In the genomic region with DNA sequence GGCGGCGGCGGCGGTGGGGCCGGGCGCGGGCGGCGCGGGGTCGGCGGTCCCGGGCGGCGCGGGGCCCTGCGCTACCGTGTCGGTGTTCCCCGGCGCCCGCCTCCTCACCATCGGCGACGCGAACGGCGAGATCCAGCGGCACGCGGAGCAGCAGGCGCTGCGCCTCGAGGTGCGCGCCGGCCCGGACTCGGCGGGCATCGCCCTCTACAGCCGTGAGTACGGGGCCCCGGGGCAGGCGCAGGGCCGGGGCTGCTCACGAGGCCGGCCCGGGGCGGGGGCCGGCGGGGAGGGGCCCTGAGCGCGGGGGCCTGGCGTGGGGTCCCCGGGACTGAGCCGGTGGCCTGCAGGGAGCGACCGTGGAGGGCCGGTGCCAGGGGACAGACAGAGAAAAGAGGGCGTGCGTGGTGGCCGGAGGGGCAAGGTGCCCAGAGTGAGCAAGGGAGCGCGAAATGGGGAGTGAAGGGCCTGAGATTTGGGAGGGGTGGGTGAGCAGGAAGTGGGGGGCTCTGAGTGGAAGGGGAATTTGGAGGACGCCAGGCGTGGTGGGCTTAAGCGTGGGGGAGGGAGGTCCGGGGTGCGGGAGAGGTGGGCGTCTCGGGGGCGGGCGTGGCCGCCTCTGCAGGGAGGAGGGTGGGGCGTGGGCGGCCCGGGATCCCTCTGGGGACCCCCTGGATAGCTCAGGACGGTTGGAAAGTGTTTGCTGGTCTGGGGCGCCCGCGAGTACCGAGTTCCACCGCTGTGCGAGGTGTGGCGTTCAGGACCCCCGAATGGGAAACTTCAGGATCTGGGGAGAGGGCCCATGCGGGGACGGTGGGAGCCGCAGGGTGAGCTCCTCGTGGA, we compare ENCODE assay signal across 8 cellular contexts. TPM values are rescaled to one million over a fixed set of nuclear protein-coding genes. Genes with fewer than 3 reads are reported as not detected.
DNase-seq lines count a peak whose midpoint lies in the region; ATAC-seq and TF ChIP-seq lines count a peak whose summit lies in the region.

No MANE protein-coding gene starts in this region.

- H3K14ac ChIP-seq in trophoblast cell (ENCODE audit: low read length): peak overlapping the region; percentile 96

- H3K36me3 ChIP-seq in trophoblast cell (ENCODE audit: control insufficient read depth in 1 of 2, insufficient read depth in 2 of 2, low read length in 2 of 2): peaks cover 0 to 5% of the 10 kb centered on the region in 2 experiments

- peak overlapping the region; percentile 95 for H4K12ac ChIP-seq in trophoblast cell (ENCODE audit: low read depth, low read length)

- TF ChIP-seq CTCF in NB4 (IDR thresholded peaks at IDR 0.05; ENCODE audit: low read depth, low read length) (no peak), glutamatergic neuron (IDR thresholded peaks at IDR 0.05; ENCODE audit: partially characterized antibody, unreplicated experiment) (peak; percentile 61)

- peak overlapping the region; percentile 29 for H2BK120ac ChIP-seq in trophoblast cell (ENCODE audit: insufficient read depth, low read length, poor library complexity)

- peak overlapping the region; percentile 90 for H3K4me2 ChIP-seq in trophoblast cell (ENCODE audit: low read length)

- H3K9me3 ChIP-seq in trophoblast cell (ENCODE audit: insufficient read depth, low read depth, low read length): no peaks in the 10 kb centered on the region

- peaks cover 4 to 13% of the 10 kb centered on the region in 2 experiments for H3K4me1 ChIP-seq in trophoblast cell (ENCODE audit: control insufficient read depth in 1 of 2, insufficient read depth in 2 of 2, low read length in 2 of 2)

- H3K4me3 Mint-ChIP-seq in glutamatergic neuron (ENCODE audit: unreplicated experiment): peak overlapping the region; percentile 99

- peaks cover 14% of the 10 kb centered on the region for H3K4me1 Mint-ChIP-seq in glutamatergic neuron (ENCODE audit: low read depth, unreplicated experiment)

- no peak overlapping the region for H2BK12ac ChIP-seq in trophoblast cell (ENCODE audit: low read length)

- peak; percentile 28 for DNase-seq in CD1c-positive myeloid dendritic cell (ENCODE audit: extremely low spot score)
- peak; percentile 42 for DNase-seq in NB4 (ENCODE audit: low read depth)
- DNase-seq in activated effector memory CD4-positive, alpha-beta T cell treated with anti-CD3 and anti-CD28 coated beads, Interleukin-2, amount 50 U/mL, for 16 hours: peak; percentile 69
- DNase-seq in glutamatergic neuron: peak; percentile 77
- peak in 1 of 2 donors; percentile 31 for DNase-seq in trophoblast cell
- DNase-seq in HPDE6-E6E7 (ENCODE audit: extremely low spot score): no peak
- DNase-seq in T-helper 9 cell: no peak

- peak overlapping the region; percentile 82 for H2AFZ ChIP-seq in trophoblast cell (ENCODE audit: insufficient read depth, low read length, poor library complexity)

- H3K27ac Mint-ChIP-seq in glutamatergic neuron (ENCODE audit: unreplicated experiment): peak overlapping the region; percentile 97

- peak overlapping the region; percentile 86 for H2BK5ac ChIP-seq in trophoblast cell (ENCODE audit: low read depth, low read length, poor library complexity)

- peaks cover 10% of the 10 kb centered on the region for H3K79me1 ChIP-seq in trophoblast cell (ENCODE audit: low read length)

- no peak overlapping the region for H3K23ac ChIP-seq in trophoblast cell (ENCODE audit: low read length)

- peaks cover 23% of the 10 kb centered on the region for H3K79me2 ChIP-seq in trophoblast cell (ENCODE audit: control insufficient read depth, insufficient read depth, low read length, poor library complexity)

- peak overlapping the region; percentile 96 for H3K18ac ChIP-seq in trophoblast cell (ENCODE audit: low read length)

- H3K27me3 Mint-ChIP-seq in glutamatergic neuron (ENCODE audit: unreplicated experiment): peaks cover 12% of the 10 kb centered on the region

- peak overlapping the region; percentile 98 for H4K91ac ChIP-seq in trophoblast cell (ENCODE audit: low read depth, low read length)

- peak overlapping the region; percentile 90 for H2AK5ac ChIP-seq in trophoblast cell (ENCODE audit: low read length)

- TF ChIP-seq POLR2A in NB4 (IDR thresholded peaks at IDR 0.05; ENCODE audit: extremely low read depth, insufficient read length): no peak

- no peaks in the 10 kb centered on the region for H3K36me3 Mint-ChIP-seq in glutamatergic neuron (ENCODE audit: unreplicated experiment)

- peak overlapping the region; percentile 99 for H3K4ac ChIP-seq in trophoblast cell (ENCODE audit: low read depth, low read length)

- peaks cover 13% of the 10 kb centered on the region for H3K9me3 Mint-ChIP-seq in glutamatergic neuron (ENCODE audit: unreplicated experiment)

- H3K27ac ChIP-seq in trophoblast cell (ENCODE audit: low read depth, low read length): peak overlapping the region; percentile 88

- ATAC-seq in GM21528 (IDR thresholded peaks at IDR 0.05; ENCODE audit: low FRiP score, unreplicated experiment): peak; percentile 4

- peak overlapping the region; percentile 98 for H3K9ac ChIP-seq in trophoblast cell (ENCODE audit: low read length)

- peak overlapping the region; percentile 90 for H4K8ac ChIP-seq in trophoblast cell (ENCODE audit: low read depth, low read length)

- no CpG with 5 or more reads among the region's 91 CpGs for WGBS in trophoblast cell (ENCODE audit: extremely low coverage, insufficient coverage, insufficient read length)

- H3K4me3 ChIP-seq in NB4 (ENCODE audit: low read depth, low read length) (peak overlapping the region; percentile 64), trophoblast cell (ENCODE audit: low read depth, low read length) (peak overlapping the region; percentile 99)

- no peaks in the 10 kb centered on the region for H3K27me3 ChIP-seq in trophoblast cell (ENCODE audit: insufficient read depth, low read length)

RNA-seq across cellular contexts. Expression of gene CARM1, which starts 0.6 kb away (rescaled TPM):
- total RNA-seq in glutamatergic neuron (ENCODE audit: unreplicated experiment): 133 TPM
- 77.7 and 79.2 TPM in 2 replicates for polyA plus RNA-seq in trophoblast cell (2013)

RNA-seq across cellular contexts. Expression of gene C19orf38, which starts 23.7 kb away (rescaled TPM):
- 0.44 TPM for total RNA-seq in glutamatergic neuron (ENCODE audit: unreplicated experiment)
- polyA plus RNA-seq in trophoblast cell (2013): 0.38 and 0.44 TPM in 2 replicates

RNA-seq across cellular contexts. Expression of gene TMED1, which starts 35.9 kb away (rescaled TPM):
- 10.4 TPM for total RNA-seq in glutamatergic neuron (ENCODE audit: unreplicated experiment)
- polyA plus RNA-seq in trophoblast cell (2013): 19.6 and 20.0 TPM in 2 replicates

RNA-seq across cellular contexts. Expression of gene YIPF2, which starts 56.5 kb away (rescaled TPM):
- 47.2 TPM for total RNA-seq in glutamatergic neuron (ENCODE audit: unreplicated experiment)
- polyA plus RNA-seq in trophoblast cell (2013): 98.9 and 102 TPM in 2 replicates

RNA-seq across cellular contexts. Expression of gene TIMM29, which starts 56.7 kb away (rescaled TPM):
- 31.8 TPM for total RNA-seq in glutamatergic neuron (ENCODE audit: unreplicated experiment)
- polyA plus RNA-seq in trophoblast cell (2013): 21.1 and 21.2 TPM in 2 replicates

Comparison
In these comparisons a context has a peak if more than half of its experiments do, and no peak if none do; other contexts are left out.
1. DNase-seq: peak in CD1c-positive myeloid dendritic cell (single experiment), NB4 (single experiment), activated effector memory CD4-positive, alpha-beta T cell treated with anti-CD3 and anti-CD28 coated beads, Interleukin-2, amount 50 U/mL, for 16 hours (single experiment) and glutamatergic neuron (single experiment); none in HPDE6-E6E7 (single experiment) and T-helper 9 cell (single experiment).